ENCODE assay signal across 1 cellular context in the genomic region with DNA sequence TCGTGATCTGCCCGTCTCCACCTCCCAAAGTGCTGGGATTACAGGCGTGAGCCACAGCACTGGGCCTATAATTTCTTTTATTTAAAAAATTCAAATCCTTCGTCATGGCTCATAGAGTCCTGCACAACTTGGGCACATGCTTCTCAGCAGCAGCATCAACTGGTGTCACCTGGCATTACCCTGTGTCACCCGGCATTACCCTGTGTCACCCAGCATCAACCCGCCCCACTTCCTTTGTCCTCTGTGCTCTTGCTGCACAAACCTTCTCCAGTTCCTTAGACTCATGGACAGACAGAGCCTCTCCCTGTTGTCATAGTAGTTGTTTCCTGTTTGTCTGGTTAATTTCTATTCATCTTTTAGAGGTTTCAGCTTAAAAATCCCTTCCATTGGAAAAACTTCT.
TF ChIP-seq lines count a peak whose summit lies in the region.

No MANE protein-coding gene starts in this region.

TF ChIP-seq in liver, 16 proteins besides CTCF, POLR2A, EP300 and RAD21:
- TF ChIP-seq, protein P1, sequence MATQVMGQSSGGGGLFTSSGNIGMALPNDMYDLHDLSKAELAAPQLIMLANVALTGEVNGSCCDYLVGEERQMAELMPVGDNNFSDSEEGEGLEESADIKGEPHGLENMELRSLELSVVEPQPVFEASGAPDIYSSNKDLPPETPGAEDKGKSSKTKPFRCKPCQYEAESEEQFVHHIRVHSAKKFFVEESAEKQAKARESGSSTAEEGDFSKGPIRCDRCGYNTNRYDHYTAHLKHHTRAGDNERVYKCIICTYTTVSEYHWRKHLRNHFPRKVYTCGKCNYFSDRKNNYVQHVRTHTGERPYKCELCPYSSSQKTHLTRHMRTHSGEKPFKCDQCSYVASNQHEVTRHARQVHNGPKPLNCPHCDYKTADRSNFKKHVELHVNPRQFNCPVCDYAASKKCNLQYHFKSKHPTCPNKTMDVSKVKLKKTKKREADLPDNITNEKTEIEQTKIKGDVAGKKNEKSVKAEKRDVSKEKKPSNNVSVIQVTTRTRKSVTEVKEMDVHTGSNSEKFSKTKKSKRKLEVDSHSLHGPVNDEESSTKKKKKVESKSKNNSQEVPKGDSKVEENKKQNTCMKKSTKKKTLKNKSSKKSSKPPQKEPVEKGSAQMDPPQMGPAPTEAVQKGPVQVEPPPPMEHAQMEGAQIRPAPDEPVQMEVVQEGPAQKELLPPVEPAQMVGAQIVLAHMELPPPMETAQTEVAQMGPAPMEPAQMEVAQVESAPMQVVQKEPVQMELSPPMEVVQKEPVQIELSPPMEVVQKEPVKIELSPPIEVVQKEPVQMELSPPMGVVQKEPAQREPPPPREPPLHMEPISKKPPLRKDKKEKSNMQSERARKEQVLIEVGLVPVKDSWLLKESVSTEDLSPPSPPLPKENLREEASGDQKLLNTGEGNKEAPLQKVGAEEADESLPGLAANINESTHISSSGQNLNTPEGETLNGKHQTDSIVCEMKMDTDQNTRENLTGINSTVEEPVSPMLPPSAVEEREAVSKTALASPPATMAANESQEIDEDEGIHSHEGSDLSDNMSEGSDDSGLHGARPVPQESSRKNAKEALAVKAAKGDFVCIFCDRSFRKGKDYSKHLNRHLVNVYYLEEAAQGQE (IDR thresholded peaks at IDR 0.05) = no peak
- TF ChIP-seq RXRA (IDR thresholded peaks at IDR 0.05) = no peak
- TF ChIP-seq FOXA2 (IDR thresholded peaks at IDR 0.05) = no peak
- TF ChIP-seq TAF1 (conservative IDR thresholded peaks at IDR 0.05) = no peak
- no peak for TF ChIP-seq HNF4A (conservative IDR thresholded peaks at IDR 0.05)
- TF ChIP-seq, protein P2, sequence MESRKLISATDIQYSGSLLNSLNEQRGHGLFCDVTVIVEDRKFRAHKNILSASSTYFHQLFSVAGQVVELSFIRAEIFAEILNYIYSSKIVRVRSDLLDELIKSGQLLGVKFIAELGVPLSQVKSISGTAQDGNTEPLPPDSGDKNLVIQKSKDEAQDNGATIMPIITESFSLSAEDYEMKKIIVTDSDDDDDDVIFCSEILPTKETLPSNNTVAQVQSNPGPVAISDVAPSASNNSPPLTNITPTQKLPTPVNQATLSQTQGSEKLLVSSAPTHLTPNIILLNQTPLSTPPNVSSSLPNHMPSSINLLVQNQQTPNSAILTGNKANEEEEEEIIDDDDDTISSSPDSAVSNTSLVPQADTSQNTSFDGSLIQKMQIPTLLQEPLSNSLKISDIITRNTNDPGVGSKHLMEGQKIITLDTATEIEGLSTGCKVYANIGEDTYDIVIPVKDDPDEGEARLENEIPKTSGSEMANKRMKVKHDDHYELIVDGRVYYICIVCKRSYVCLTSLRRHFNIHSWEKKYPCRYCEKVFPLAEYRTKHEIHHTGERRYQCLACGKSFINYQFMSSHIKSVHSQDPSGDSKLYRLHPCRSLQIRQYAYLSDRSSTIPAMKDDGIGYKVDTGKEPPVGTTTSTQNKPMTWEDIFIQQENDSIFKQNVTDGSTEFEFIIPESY (IDR thresholded peaks at IDR 0.05) = no peak
- TF ChIP-seq EGR1 (IDR thresholded peaks at IDR 0.05; ENCODE audit: low read depth in 2 of 2) = no peak
- TF ChIP-seq HNF4G (IDR thresholded peaks at IDR 0.05) = no peak
- TF ChIP-seq JUND (IDR thresholded peaks at IDR 0.05) = no peak
- no peak for TF ChIP-seq FOXA1 (IDR thresholded peaks at IDR 0.05)
- TF ChIP-seq, protein P3, sequence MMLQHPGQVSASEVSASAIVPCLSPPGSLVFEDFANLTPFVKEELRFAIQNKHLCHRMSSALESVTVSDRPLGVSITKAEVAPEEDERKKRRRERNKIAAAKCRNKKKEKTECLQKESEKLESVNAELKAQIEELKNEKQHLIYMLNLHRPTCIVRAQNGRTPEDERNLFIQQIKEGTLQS (IDR thresholded peaks at IDR 0.05) = no peak
- no peak for TF ChIP-seq SP1 (IDR thresholded peaks at IDR 0.05)
- TF ChIP-seq NR2F2 (IDR thresholded peaks at IDR 0.05) = no peak
- TF ChIP-seq GABPA (IDR thresholded peaks at IDR 0.05 in 1 of 2, conservative IDR thresholded peaks at IDR 0.05 in 1 of 2) = no peak
- TF ChIP-seq YY1 (IDR thresholded peaks at IDR 0.05) = no peak
- TF ChIP-seq, protein P4, sequence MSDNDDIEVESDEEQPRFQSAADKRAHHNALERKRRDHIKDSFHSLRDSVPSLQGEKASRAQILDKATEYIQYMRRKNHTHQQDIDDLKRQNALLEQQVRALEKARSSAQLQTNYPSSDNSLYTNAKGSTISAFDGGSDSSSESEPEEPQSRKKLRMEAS (IDR thresholded peaks at IDR 0.05) = no peak
